ENCODE assay signal across 8 cellular contexts in genomic region chr4:119559044-119559647, GRCh38.
DNase-seq lines count a peak whose midpoint lies in the region; TF ChIP-seq lines count a peak whose summit lies in the region.

No MANE protein-coding gene starts in this region.

- dilution Hi-C loops in mammary epithelial cell (cut with HindIII; ENCODE audit: low sequenced_read_pairs), result no loop called here

- no peak overlapping the region for H3K14ac ChIP-seq in mesenchymal stem cell (ENCODE audit: low read length in 2 of 2)

- no peak overlapping the region for H3K18ac ChIP-seq in mesenchymal stem cell (ENCODE audit: low read depth in 1 of 2, low read length in 2 of 2)

- H3K4ac ChIP-seq in mesenchymal stem cell (ENCODE audit: low read depth in 1 of 2, low read length in 2 of 2), result no peak overlapping the region

- intact Hi-C loops in mammary epithelial cell (cut with micrococcal nuclease), result loop anchor here (1.0 to 5.0 kb wide), 4 partner anchors 68 to 491 kb away; no protein-coding TSS in a partner anchor

- no TSS peak for BruUV-seq in mammary epithelial cell (replicated peaks; lab: Mats Ljungman, UMichigan)

- H3K36me3 Mint-ChIP-seq in activated naive CD8-positive, alpha-beta T cell treated with anti-CD3 and anti-CD28 coated beads for 36 hours, result peaks cover under 1% of the 10 kb centered on the region

- no peak overlapping the region for H3K4me2 ChIP-seq in mammary epithelial cell (ENCODE audit: insufficient read depth, low read depth, low read length)
- H3K4me2 ChIP-seq in mesenchymal stem cell (ENCODE audit: low read length, poor library complexity, severe bottlenecking), result no peak overlapping the region

- H3K9me3 Mint-ChIP-seq in activated naive CD8-positive, alpha-beta T cell treated with anti-CD3 and anti-CD28 coated beads for 36 hours, result peaks cover 6% of the 10 kb centered on the region

- no peak overlapping the region for H4K91ac ChIP-seq in mesenchymal stem cell (ENCODE audit: low read length)

- no peak overlapping the region for H2BK5ac ChIP-seq in mesenchymal stem cell (ENCODE audit: low read depth, low read length, poor library complexity, severe bottlenecking)

- no peaks in the 10 kb centered on the region for H3K9me3 ChIP-seq in mammary epithelial cell (replicated peaks; ENCODE audit: insufficient read depth, low read length)
- H3K9me3 ChIP-seq in mesenchymal stem cell (ENCODE audit: control insufficient read depth, low read length), result peaks cover 11% of the 10 kb centered on the region

- H2AK5ac ChIP-seq in mesenchymal stem cell (ENCODE audit: low read length, severe bottlenecking), result no peak overlapping the region

- H3K27ac Mint-ChIP-seq in activated naive CD8-positive, alpha-beta T cell treated with anti-CD3 and anti-CD28 coated beads for 36 hours, result no peak overlapping the region

- H2AFZ ChIP-seq in mammary epithelial cell (ENCODE audit: low read depth, low read length), result no peak overlapping the region
- no peak overlapping the region for H2AFZ ChIP-seq in mesenchymal stem cell (ENCODE audit: low read depth, low read length)

- H2BK15ac ChIP-seq in mesenchymal stem cell (ENCODE audit: low read depth, poor library complexity, severe bottlenecking), result no peak overlapping the region

- H3K4me3 ChIP-seq in mammary epithelial cell (replicated peaks in 1 of 3; ENCODE audit: insufficient read depth in 1 of 3, low read depth in 2 of 3, low read length in 3 of 3) (no peak overlapping the region), mesenchymal stem cell (ENCODE audit: insufficient read depth in 1 of 2, low read depth in 1 of 2, low read length in 2 of 2) (no peak overlapping the region)

- no peaks in the 10 kb centered on the region for H3K27me3 ChIP-seq in mammary epithelial cell (ENCODE audit: insufficient read depth, low read length)
- no peaks in the 10 kb centered on the region for H3K27me3 ChIP-seq in mesenchymal stem cell (ENCODE audit: control insufficient read depth in 1 of 2, insufficient read depth in 1 of 2, low read length in 2 of 2)

- no peak overlapping the region for H3K9ac ChIP-seq in mammary epithelial cell (ENCODE audit: insufficient read depth, low read length)
- no peak overlapping the region for H3K9ac ChIP-seq in mesenchymal stem cell (ENCODE audit: low read length)

- no peak overlapping the region for H3K23ac ChIP-seq in mesenchymal stem cell (ENCODE audit: low read length in 2 of 2)

- TF ChIP-seq CTCF in mammary epithelial cell (conservative IDR thresholded peaks at IDR 0.05 in 1 of 2, IDR thresholded peaks at IDR 0.05 in 1 of 2; ENCODE audit: extremely low read depth in 1 of 2, insufficient read depth in 1 of 2, low read depth in 1 of 2, low read length in 2 of 2), result peak; percentile 22 to 52

- no peak overlapping the region for H2BK120ac ChIP-seq in mesenchymal stem cell (ENCODE audit: low read depth, low read length)

- H3K4me3 Mint-ChIP-seq in activated naive CD8-positive, alpha-beta T cell treated with anti-CD3 and anti-CD28 coated beads for 36 hours, result no peak overlapping the region

- H3K27me3 Mint-ChIP-seq in activated naive CD8-positive, alpha-beta T cell treated with anti-CD3 and anti-CD28 coated beads for 36 hours, result no peaks in the 10 kb centered on the region

- no peaks in the 10 kb centered on the region for H3K79me2 ChIP-seq in mammary epithelial cell (ENCODE audit: insufficient read depth, low read length)

- H3K36me3 ChIP-seq in mammary epithelial cell (ENCODE audit: insufficient read depth, low read length) (no peaks in the 10 kb centered on the region), mesenchymal stem cell (ENCODE audit: control insufficient read depth in 1 of 2, insufficient read depth in 2 of 2, low read depth in 1 of 2, low read length in 2 of 2) (no peaks in the 10 kb centered on the region)

- no peak overlapping the region for H4K8ac ChIP-seq in mesenchymal stem cell (ENCODE audit: low read length)

- H3K4me1 ChIP-seq in mammary epithelial cell (ENCODE audit: insufficient read depth, low read length) (no peaks in the 10 kb centered on the region), mesenchymal stem cell (ENCODE audit: control insufficient read depth, insufficient read depth, low read depth, low read length) (no peaks in the 10 kb centered on the region)

- H3K27ac ChIP-seq in mammary epithelial cell (ENCODE audit: insufficient read depth, low read depth, low read length), result no peak overlapping the region
- no peak overlapping the region for H3K27ac ChIP-seq in mesenchymal stem cell (ENCODE audit: low read length, poor library complexity, severe bottlenecking)

- in situ Hi-C loops in mammary epithelial cell (cut with MboI; ENCODE audit: low sequenced_read_pairs in 2 of 2), result no loop called here

- no peaks in the 10 kb centered on the region for H3K4me1 Mint-ChIP-seq in activated naive CD8-positive, alpha-beta T cell treated with anti-CD3 and anti-CD28 coated beads for 36 hours

- peak; percentile 0 to 9 for DNase-seq in NCI-H2081 (lab: John Stamatoyannopoulos, UW)
- DNase-seq in NCI-H2081 treated with DMSO at 0.1 percent for 48 hours (lab: John Stamatoyannopoulos, UW), result no peak
- peak; percentile 2 for DNase-seq in NCI-H128 (lab: John Stamatoyannopoulos, UW; ENCODE audit: unreplicated experiment)
- DNase-seq in mammary epithelial cell, result peak; percentile 19
- peak; percentile 70 for DNase-seq in mesenchymal stem cell
- DNase-seq in activated naive CD8-positive, alpha-beta T cell treated with anti-CD3 and anti-CD28 coated beads for 36 hours, result no peak
- no peak for DNase-seq in activated effector memory CD4-positive, alpha-beta T cell treated with anti-CD3 and anti-CD28 coated beads, Interleukin-2, amount 50 U/mL, for 16 hours
- DNase-seq in C1 segment of cervical spinal cord (lab: John Stamatoyannopoulos, UW), result no peak

- H2BK12ac ChIP-seq in mesenchymal stem cell (ENCODE audit: low read length in 2 of 2), result no peak overlapping the region

- CTCF ChIA-PET in mammary epithelial cell (lab: Charles Lee; ENCODE audit: low non-redundant PET), result interaction anchor here (0.6 to 1.0 kb wide), 2 partner anchors 47 to 69 kb away, joined by 3 to 4 read pairs; no protein-coding TSS in a partner anchor

- no peaks in the 10 kb centered on the region for H4K20me1 ChIP-seq in mammary epithelial cell (ENCODE audit: insufficient read depth, low read length)

- no peaks in the 10 kb centered on the region for H3K79me1 ChIP-seq in mesenchymal stem cell (replicated peaks; ENCODE audit: low read length, poor library complexity, severe bottlenecking)

Comparison
In these comparisons a context has a peak if more than half of its experiments do, and no peak if none do; other contexts are left out.
1. DNase-seq: peak in NCI-H2081 (2 of 2), NCI-H128 (single experiment), mammary epithelial cell (single experiment) and mesenchymal stem cell (single experiment); none in NCI-H2081 treated with DMSO at 0.1 percent for 48 hours (single experiment), activated naive CD8-positive, alpha-beta T cell treated with anti-CD3 and anti-CD28 coated beads for 36 hours (single experiment), activated effector memory CD4-positive, alpha-beta T cell treated with anti-CD3 and anti-CD28 coated beads, Interleukin-2, amount 50 U/mL, for 16 hours (single experiment) and C1 segment of cervical spinal cord (0 of 14).